In the genomic region with DNA sequence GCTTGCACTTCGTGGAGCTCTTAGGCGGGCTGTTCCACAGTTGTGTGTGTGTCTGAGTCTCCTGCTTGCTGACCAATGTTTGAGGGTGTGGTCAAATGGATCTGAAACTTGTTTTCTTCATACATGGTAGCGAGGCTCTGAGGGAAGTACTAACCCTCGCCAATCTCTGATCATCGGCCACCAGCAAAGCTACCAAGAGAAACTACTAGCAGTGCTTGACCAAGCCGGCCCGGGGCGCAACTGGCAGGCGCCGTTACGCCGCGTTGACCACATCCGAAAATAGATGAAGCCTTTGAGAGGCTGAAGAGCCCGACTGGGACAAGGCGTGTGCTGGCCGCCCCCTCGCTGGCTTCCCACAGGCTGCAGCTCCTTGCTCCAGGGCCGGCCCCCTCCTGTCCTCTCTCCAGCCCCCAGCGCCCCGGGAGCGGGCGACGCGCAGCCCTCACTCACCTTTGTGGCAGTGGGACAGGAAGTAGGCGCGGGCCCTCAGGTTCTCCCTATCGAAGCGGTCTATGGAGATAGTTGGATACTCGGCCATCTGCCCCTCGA, we compare ENCODE assay signal across 8 cellular contexts. TPM values are rescaled to one million over a fixed set of nuclear protein-coding genes. Genes with fewer than 3 reads are reported as not detected.
DNase-seq lines count a peak whose midpoint lies in the region; ATAC-seq and TF ChIP-seq lines count a peak whose summit lies in the region.

No MANE protein-coding gene starts in this region.

- ATAC-seq in GM18511 (IDR thresholded peaks at IDR 0.05; ENCODE audit: unreplicated experiment) (peak; percentile 41), HG02970 (IDR thresholded peaks at IDR 0.05; ENCODE audit: low FRiP score, unreplicated experiment) (peak; percentile 26), left lobe of liver (peak; percentile 35)

- peaks cover 40% of the 10 kb centered on the region for H3K36me3 ChIP-seq in OCI-LY7 (ENCODE audit: insufficient read depth, low read length)
- H3K36me3 ChIP-seq in subcutaneous abdominal adipose tissue (ENCODE audit: control insufficient read depth in 5 of 5, insufficient read depth in 5 of 5, low read length in 5 of 5), result peaks cover 0 to 3% (median 0%) of the 10 kb centered on the region in 5 donors

- H3K9me2 ChIP-seq in OCI-LY7 (ENCODE audit: insufficient read depth, low read length), result no peaks in the 10 kb centered on the region

- H3K27ac ChIP-seq in OCI-LY7 (ENCODE audit: low read depth, low read length, poor library complexity, severe bottlenecking) (peak overlapping the region; percentile 96), caudate nucleus (ENCODE audit: low read depth, low read length) (peak overlapping the region; percentile 58), subcutaneous abdominal adipose tissue (ENCODE audit: low read depth, low read length) (peak overlapping the region; percentile 85)

- H3K4me1 ChIP-seq in OCI-LY7 (ENCODE audit: insufficient read depth, low read length, poor library complexity, severe bottlenecking) (peaks cover 52% of the 10 kb centered on the region), subcutaneous abdominal adipose tissue (ENCODE audit: control insufficient read depth in 5 of 5, insufficient read depth in 5 of 5, low read length in 5 of 5) (peaks cover 5 to 37% (median 24%) of the 10 kb centered on the region in 5 donors)

- H3K9ac ChIP-seq in subcutaneous abdominal adipose tissue (ENCODE audit: low read length in 5 of 5), result peak overlapping the region; percentile 5 to 86 (median 81)

- peak overlapping the region; percentile 32; the same call in 1 of the 2 replicates for H2AFZ ChIP-seq in OCI-LY7 (ENCODE audit: low read length)

- no peak for TF ChIP-seq CTCF in OCI-LY7 (conservative IDR thresholded peaks at IDR 0.05; ENCODE audit: low read length)

- BruUV-seq in OCI-LY7 (replicated peaks; lab: Mats Ljungman, UMichigan), result no TSS peak

- H3K9me3 ChIP-seq in OCI-LY7 (ENCODE audit: low read length), result no peaks in the 10 kb centered on the region
- H3K9me3 ChIP-seq in subcutaneous abdominal adipose tissue (ENCODE audit: control insufficient read depth in 5 of 5, low read length in 5 of 5), result no peaks in the 10 kb centered on the region

- POLR2A ChIA-PET in OCI-LY7 (lab: Charles Lee), result interaction anchor here (0.7 to 1.6 kb wide), 9 partner anchors 11 to 336 kb away, joined by 3 to 12 read pairs (median 5); a partner anchor contains a TSS

- H3K79me2 ChIP-seq in OCI-LY7 (ENCODE audit: insufficient read depth, low read depth, low read length), result peaks cover 49% of the 10 kb centered on the region

- H3K27me3 ChIP-seq in subcutaneous abdominal adipose tissue (ENCODE audit: control insufficient read depth in 5 of 5, insufficient read depth in 4 of 5, low read length in 5 of 5), result no peaks in the 10 kb centered on the region

- peak overlapping the region; percentile 97 for H3K4me2 ChIP-seq in OCI-LY7 (ENCODE audit: low read length)

- H4K20me1 ChIP-seq in OCI-LY7 (ENCODE audit: insufficient read depth, low read length), result peaks cover 15% of the 10 kb centered on the region

- DNase-seq in AML-193 (lab: John Stamatoyannopoulos, UW) (peak; percentile 16 to 38), OCI-LY7 (ENCODE audit: low spot score) (peak; percentile 62), caudate nucleus (lab: John Stamatoyannopoulos, UW) (peak in 12 of 61 donors; percentile 39 to 68 (median 46)), left lobe of liver (ENCODE audit: low spot score) (no peak), SHP77 treated with DMSO at 0.1 percent for 48 hours (lab: John Stamatoyannopoulos, UW) (no peak)

- intact Hi-C loops in OCI-LY7 (cut with micrococcal nuclease; ENCODE audit: unreplicated experiment), result loop anchor here (5.0 to 10.0 kb wide), 4 partner anchors 144 to 1609 kb away; a partner anchor contains a TSS

- CTCF ChIA-PET in OCI-LY7 (lab: Charles Lee; ENCODE audit: unreplicated experiment), result interaction anchor here (1.0 to 1.8 kb wide), 2 partner anchors 19 to 75 kb away, joined by 3 to 6 read pairs; a partner anchor contains a TSS

- H3K4me3 ChIP-seq in OCI-LY7 (ENCODE audit: low read depth, low read length, poor library complexity, severe bottlenecking) (peak overlapping the region; percentile 83), subcutaneous abdominal adipose tissue (ENCODE audit: low read depth in 1 of 5, low read length in 5 of 5) (peak overlapping the region; percentile 66 to 94 (median 81))

RNA-seq across cellular contexts. Expression of a gene that starts 0.4 kb away (rescaled TPM):
- total RNA-seq in OCI-LY7 (2014; rRNA removed; shearing (Covaris generic)), result 45.3 and 81.3 TPM in 2 replicates
- total RNA-seq in OCI-LY7 (2022) (50.2 and 53.2 TPM in 2 replicates), left lobe of liver (1.7 TPM)

RNA-seq across cellular contexts. Expression of a gene that starts 5.7 kb away (rescaled TPM):
- 1.1 and 2.5 TPM in 2 replicates for total RNA-seq in OCI-LY7 (2014; rRNA removed; shearing (Covaris generic))
- total RNA-seq in OCI-LY7 (2022), result 1.7 and 2.7 TPM in 2 replicates
- total RNA-seq in left lobe of liver, result not detected

Comparison
In these comparisons a context has a peak if more than half of its experiments do, and no peak if none do; other contexts are left out.
1. DNase-seq: peak in AML-193 (2 of 2) and OCI-LY7 (single experiment); none in left lobe of liver (single experiment) and SHP77 treated with DMSO at 0.1 percent for 48 hours (single experiment).
2. RNA of a gene that starts 0.4 kb away (total RNA-seq): 45.3 to 81.3 TPM in OCI-LY7; 1.7 TPM in left lobe of liver (single experiment); every median in the first group is over 10 times any median in the second.
3. Peak in every context shown above with its lines, with median percentiles within 50 percentile points of each other: ATAC-seq and H3K27ac ChIP-seq.